11 cellular contexts compared by ENCODE assay signal in the genomic region with DNA sequence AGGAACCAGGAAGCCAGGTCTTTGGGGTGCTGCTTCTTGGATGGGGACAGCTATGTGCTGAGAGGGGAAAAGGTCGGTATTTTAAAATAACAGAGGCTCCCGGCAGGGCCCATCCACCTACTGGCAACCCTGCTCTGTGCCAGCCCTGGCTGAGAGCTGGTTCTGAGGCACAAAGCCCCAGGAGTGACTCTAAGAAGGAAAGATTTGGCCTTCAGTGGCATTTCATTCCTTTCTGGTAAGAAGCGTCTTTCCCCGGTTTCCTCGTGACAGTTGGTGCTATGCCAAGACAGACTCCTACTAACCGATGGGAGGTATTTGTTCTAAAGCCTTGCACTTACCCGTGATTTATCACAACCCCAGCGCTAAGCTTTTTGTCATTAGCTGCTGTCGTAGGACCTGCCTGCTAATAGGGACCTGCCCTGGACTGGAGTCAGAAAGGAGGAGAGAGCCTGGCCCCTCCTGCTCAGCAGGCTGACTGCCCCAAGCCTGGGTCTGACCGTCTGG.
DNase-seq lines count a peak whose midpoint lies in the region; TF ChIP-seq lines count a peak whose summit lies in the region.
"Had no signal": no experiment of that assay in that cellular context is flagged by ENCODE, and none has a peak within 500 bp of the region (broad histone marks: within the 10 kb centered on the region; RNA-seq: fewer than 3 reads in every experiment).

No MANE protein-coding gene starts in this region.

- no peak for TF ChIP-seq POLR2A in suprapubic skin (IDR thresholded peaks at IDR 0.05)

- no peaks in the 10 kb centered on the region for H3K27me3 ChIP-seq in rectal smooth muscle tissue (ENCODE audit: control insufficient read depth, insufficient read depth, low read length)
- peaks cover 12% of the 10 kb centered on the region for H3K27me3 ChIP-seq in suprapubic skin

- H3K4me3 ChIP-seq in rectal smooth muscle tissue (ENCODE audit: low read length) = no peak overlapping the region
- H3K4me3 ChIP-seq in suprapubic skin = no peak overlapping the region

- H3K4me1 ChIP-seq in rectal smooth muscle tissue (ENCODE audit: control insufficient read depth, insufficient read depth, low read length) = peaks cover 50% of the 10 kb centered on the region
- peaks cover 16% of the 10 kb centered on the region for H3K4me1 ChIP-seq in suprapubic skin

- POLR2A ChIA-PET in RWPE1 (lab: Yijun Ruan, JAX; ENCODE audit: low non-redundant PET) = no interaction called here

- TF ChIP-seq CTCF in RWPE1 (conservative IDR thresholded peaks at IDR 0.05; ENCODE audit: low read depth) (no peak), suprapubic skin (IDR thresholded peaks at IDR 0.05) (no peak)

- intact Hi-C loops in head of caudate nucleus (cut with DNase I) = no loop called here

- H3K9me3 ChIP-seq in suprapubic skin = no peaks in the 10 kb centered on the region

- CTCF ChIA-PET in RWPE1 (lab: Yijun Ruan, JAX) = no interaction called here

- TF ChIP-seq EP300 in suprapubic skin (IDR thresholded peaks at IDR 0.05) = no peak

- DNase-seq in Daoy (ENCODE audit: low read depth) (peak; percentile 35), RWPE1 (ENCODE audit: low spot score) (no peak), head of caudate nucleus (peak in 27 of 42 donors; percentile 35 to 84 (median 62)), cerebellum (ENCODE audit: low spot score) (no peak), suprapubic skin (ENCODE audit: low spot score in 2 of 2) (no peak), GOT3 (lab: John Stamatoyannopoulos, UW) (no peak), UCSD-AML1 (lab: John Stamatoyannopoulos, UW; ENCODE audit: unreplicated experiment) (no peak)
- DNase-seq: activated CD4-positive, CD25-positive, alpha-beta regulatory T cell treated with anti-CD3 and anti-CD28 coated beads, Interleukin-2, amount 50 U/mL, for 72 hours; NCI-H2171; stimulated activated CD4-positive, alpha-beta T cell treated with anti-CD3 and anti-CD28 coated beads, Interleukin-2, amount 100 ng/mL, for 24 hours had no signal

- WGBS in suprapubic skin = 38% methylated on average over 9 of the region's 10 CpGs

- H3K36me3 ChIP-seq in rectal smooth muscle tissue (ENCODE audit: control insufficient read depth, insufficient read depth, low read length) = no peaks in the 10 kb centered on the region
- no peaks in the 10 kb centered on the region for H3K36me3 ChIP-seq in suprapubic skin

- peak overlapping the region; percentile 54 for H3K27ac ChIP-seq in RWPE1
- H3K27ac ChIP-seq in rectal smooth muscle tissue (ENCODE audit: low read depth, low read length) = peak overlapping the region; percentile 74
- H3K27ac ChIP-seq in suprapubic skin = no peak overlapping the region

- H3K9ac ChIP-seq in rectal smooth muscle tissue (ENCODE audit: low read length) = no peak overlapping the region

Comparison
In these comparisons a context has a peak if more than half of its experiments do, and no peak if none do; other contexts are left out.
1. DNase-seq: peak in Daoy (single experiment) and head of caudate nucleus (27 of 42); none in RWPE1 (single experiment), cerebellum (single experiment), suprapubic skin (0 of 2), GOT3 (single experiment) and UCSD-AML1 (single experiment).